Comparison of ENCODE assay signal across 19 cellular contexts in the genomic region with DNA sequence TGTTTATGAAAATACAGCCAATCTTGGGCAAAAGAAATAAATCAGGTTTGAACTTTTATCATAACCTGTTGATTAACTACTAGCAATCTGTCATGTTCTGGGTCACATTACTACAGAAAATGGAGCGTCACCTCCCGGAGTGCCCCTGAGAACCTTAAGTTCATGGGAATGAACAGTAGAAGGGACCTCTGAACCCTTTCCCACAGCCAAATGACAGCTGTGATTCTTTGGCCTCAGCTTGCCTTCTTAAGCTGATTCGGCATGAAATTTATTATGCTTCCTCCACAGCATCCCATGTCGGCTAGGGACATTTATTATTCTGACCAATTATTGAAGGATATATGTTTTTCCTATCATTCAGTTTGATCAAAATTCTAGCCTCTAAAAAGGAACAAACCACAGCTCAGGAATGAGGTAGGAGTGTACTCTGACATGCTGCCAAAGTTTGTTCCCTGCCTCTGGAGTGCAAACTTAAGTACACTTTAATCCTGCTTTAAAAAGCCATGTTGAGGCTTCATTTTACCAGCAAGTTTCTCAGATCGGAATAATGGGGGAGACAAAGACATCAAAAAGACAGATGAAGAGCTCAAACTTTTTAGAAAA.
A peak's percentile ranks its signal among the peaks of the same experiment; 100 is the strongest.
DNase-seq lines count a peak whose midpoint lies in the region; ATAC-seq and TF ChIP-seq lines count a peak whose summit lies in the region.
"Had no signal": no experiment of that assay in that cellular context is flagged by ENCODE, and none has a peak within 500 bp of the region (broad histone marks: within the 10 kb centered on the region; RNA-seq: fewer than 3 reads in every experiment).

No MANE protein-coding gene starts in this region.

- no peak overlapping the region for H3K27ac Mint-ChIP-seq in activated CD8-positive, alpha-beta T cell treated with anti-CD3 and anti-CD28 coated beads, Interleukin-2, amount 10 ng/mL, durations not matched to agents 7 days and 5 days
- H3K27ac Mint-ChIP-seq: activated naive CD8-positive, alpha-beta T cell treated with anti-CD3 and anti-CD28 coated beads for 36 hours; stimulated activated naive CD8-positive, alpha-beta T cell treated with anti-CD3 and anti-CD28 coated beads, Interleukin-15, amount 100 ng/mL, for 72 hours; T-cell had no signal

- no peaks in the 10 kb centered on the region for H3K9me3 Mint-ChIP-seq in activated CD8-positive, alpha-beta T cell treated with anti-CD3 and anti-CD28 coated beads, Interleukin-2, amount 10 ng/mL, durations not matched to agents 7 days and 5 days (ENCODE audit: insufficient read depth)
- H3K9me3 Mint-ChIP-seq: activated naive CD8-positive, alpha-beta T cell treated with anti-CD3 and anti-CD28 coated beads for 36 hours; stimulated activated naive CD8-positive, alpha-beta T cell treated with anti-CD3 and anti-CD28 coated beads, Interleukin-15, amount 100 ng/mL, for 72 hours had no signal

- intact Hi-C loops in heart right ventricle (cut with DNase I), result no loop called here

- POLR2A ChIA-PET in activated CD8-positive, alpha-beta T cell treated with anti-CD3 and anti-CD28 coated beads, Interleukin-2, amount 10 ng/mL, durations not matched to agents 7 days and 5 days (lab: Charles Lee), result no interaction called here

- CTCF ChIA-PET in activated CD8-positive, alpha-beta T cell treated with anti-CD3 and anti-CD28 coated beads, Interleukin-2, amount 10 ng/mL, durations not matched to agents 7 days and 5 days (lab: Charles Lee), result no interaction called here

- peak in 7 of 8 donors; percentile 74 to 93 (median 81) for ATAC-seq in heart right ventricle
- no peak for ATAC-seq in activated CD8-positive, alpha-beta T cell treated with anti-CD3 and anti-CD28 coated beads, Interleukin-2, amount 10 ng/mL, durations not matched to agents 7 days and 5 days
- ATAC-seq: gastroesophageal sphincter; stimulated activated naive CD8-positive, alpha-beta T cell treated with anti-CD3 and anti-CD28 coated beads, Interleukin-15, amount 100 ng/mL, for 72 hours; T-cell had no signal

- peak overlapping the region in 7 of 10 donors; percentile 50 to 64 (median 56) for H3K27ac ChIP-seq in heart right ventricle
- H3K27ac ChIP-seq in right atrium auricular region, result peak overlapping the region in 1 of 2 donors; percentile 36
- H3K27ac ChIP-seq: KMS-11, PC-9, sigmoid colon had no signal

- H3K4me3 Mint-ChIP-seq in activated CD8-positive, alpha-beta T cell treated with anti-CD3 and anti-CD28 coated beads, Interleukin-2, amount 10 ng/mL, durations not matched to agents 7 days and 5 days, result no peak overlapping the region
- H3K4me3 Mint-ChIP-seq: activated naive CD8-positive, alpha-beta T cell treated with anti-CD3 and anti-CD28 coated beads for 36 hours; stimulated activated naive CD8-positive, alpha-beta T cell treated with anti-CD3 and anti-CD28 coated beads, Interleukin-15, amount 100 ng/mL, for 72 hours; T-cell had no signal

- peaks cover 0 to 26% (median 7%) of the 10 kb centered on the region in 9 donors for H3K4me1 ChIP-seq in heart right ventricle
- peaks cover 0 to 15% of the 10 kb centered on the region in 2 donors for H3K4me1 ChIP-seq in right atrium auricular region
- peaks cover 24% of the 10 kb centered on the region for H3K4me1 ChIP-seq in neuron (ENCODE audit: insufficient read depth, low read length)

- no peaks in the 10 kb centered on the region for H3K36me3 ChIP-seq in heart right ventricle
- no peaks in the 10 kb centered on the region for H3K36me3 ChIP-seq in right atrium auricular region
- no peaks in the 10 kb centered on the region for H3K36me3 ChIP-seq in neuron (ENCODE audit: insufficient read depth, low read length)
- H3K36me3 ChIP-seq: gastroesophageal sphincter, sigmoid colon had no signal

- no peaks in the 10 kb centered on the region for H3K4me1 Mint-ChIP-seq in activated CD8-positive, alpha-beta T cell treated with anti-CD3 and anti-CD28 coated beads, Interleukin-2, amount 10 ng/mL, durations not matched to agents 7 days and 5 days (ENCODE audit: low read depth)
- H3K4me1 Mint-ChIP-seq: activated naive CD8-positive, alpha-beta T cell treated with anti-CD3 and anti-CD28 coated beads for 36 hours; stimulated activated naive CD8-positive, alpha-beta T cell treated with anti-CD3 and anti-CD28 coated beads, Interleukin-15, amount 100 ng/mL, for 72 hours; T-cell had no signal

- no peaks in the 10 kb centered on the region for H3K36me3 Mint-ChIP-seq in activated CD8-positive, alpha-beta T cell treated with anti-CD3 and anti-CD28 coated beads, Interleukin-2, amount 10 ng/mL, durations not matched to agents 7 days and 5 days (ENCODE audit: low read depth)
- H3K36me3 Mint-ChIP-seq: activated naive CD8-positive, alpha-beta T cell treated with anti-CD3 and anti-CD28 coated beads for 36 hours; T-cell had no signal

- no peak overlapping the region for H3K4me3 ChIP-seq in heart right ventricle
- no peak overlapping the region for H3K4me3 ChIP-seq in right atrium auricular region
- H3K4me3 ChIP-seq in fibroblast of pulmonary artery (replicated peaks; ENCODE audit: low read depth, low read length), result no peak overlapping the region
- H3K4me3 ChIP-seq in neuron (ENCODE audit: low read length), result no peak overlapping the region
- H3K4me3 ChIP-seq: gastroesophageal sphincter, PC-9, sigmoid colon had no signal

- H2AFZ ChIP-seq in neuron (ENCODE audit: low read depth, low read length), result peak overlapping the region; percentile 24
- H2AFZ ChIP-seq: PC-9 had no signal

- WGBS in heart right ventricle, 2 donors, result 50 to 64% methylated on average over 5 of the region's 5 CpGs

- H3K9me3 ChIP-seq in heart right ventricle (no peaks in the 10 kb centered on the region), right atrium auricular region (no peaks in the 10 kb centered on the region), neuron (ENCODE audit: low read length) (no peaks in the 10 kb centered on the region)
- H3K9me3 ChIP-seq: gastroesophageal sphincter, sigmoid colon had no signal

- H3K27me3 ChIP-seq in heart right ventricle, result no peaks in the 10 kb centered on the region
- H3K27me3 ChIP-seq in right atrium auricular region, result no peaks in the 10 kb centered on the region
- no peaks in the 10 kb centered on the region for H3K27me3 ChIP-seq in neuron (ENCODE audit: insufficient read depth, low read length)
- H3K27me3 ChIP-seq: gastroesophageal sphincter, sigmoid colon had no signal

- TF ChIP-seq CTCF in heart right ventricle (IDR thresholded peaks at IDR 0.05), result no peak
- no peak for TF ChIP-seq CTCF in right atrium auricular region (IDR thresholded peaks at IDR 0.05)
- TF ChIP-seq CTCF in fibroblast of pulmonary artery (IDR thresholded peaks at IDR 0.05; ENCODE audit: low read length, missing control alignments), result no peak

- DNase-seq in heart right ventricle (peak in 1 of 2 donors; percentile 57), right atrium auricular region (ENCODE audit: low spot score) (no peak), fibroblast of pulmonary artery (ENCODE audit: low read depth) (peak; percentile 82), mesenteric fat pad (ENCODE audit: low spot score) (no peak), DMS 273 treated with DMSO at 0.1 percent for 48 hours (lab: John Stamatoyannopoulos, UW) (no peak)
- DNase-seq in stimulated activated CD8-positive, alpha-beta memory T cell treated with anti-CD3 and anti-CD28 coated beads, Interleukin-4, amount 100 ng/mL, for 48 hours, result no peak
- no peak for DNase-seq in activated CD8-positive, alpha-beta T cell treated with anti-CD3 and anti-CD28 coated beads, Interleukin-2, amount 10 ng/mL, durations not matched to agents 7 days and 5 days
- DNase-seq: activated CD4-positive, CD25-positive, alpha-beta regulatory T cell; activated CD8-positive, alpha-beta memory T cell treated with anti-CD3 and anti-CD28 coated beads, Interleukin-2, amount 50 U/mL, for 48 hours; activated naive CD8-positive, alpha-beta T cell treated with anti-CD3 and anti-CD28 coated beads for 36 hours; NCI-H1417 treated with DMSO at 0.1 percent for 48 hours; NCI-H510A treated with DMSO at 0.1 percent for 48 hours; PC-9; sigmoid colon; stimulated activated naive CD8-positive, alpha-beta T cell treated with anti-CD3 and anti-CD28 coated beads, Interleukin-15, amount 100 ng/mL, for 72 hours; T-cell had no signal

- H3K27me3 Mint-ChIP-seq in activated CD8-positive, alpha-beta T cell treated with anti-CD3 and anti-CD28 coated beads, Interleukin-2, amount 10 ng/mL, durations not matched to agents 7 days and 5 days (ENCODE audit: low read depth), result no peaks in the 10 kb centered on the region
- H3K27me3 Mint-ChIP-seq: activated naive CD8-positive, alpha-beta T cell treated with anti-CD3 and anti-CD28 coated beads for 36 hours; stimulated activated naive CD8-positive, alpha-beta T cell treated with anti-CD3 and anti-CD28 coated beads, Interleukin-15, amount 100 ng/mL, for 72 hours; T-cell had no signal
